In the genomic region with DNA sequence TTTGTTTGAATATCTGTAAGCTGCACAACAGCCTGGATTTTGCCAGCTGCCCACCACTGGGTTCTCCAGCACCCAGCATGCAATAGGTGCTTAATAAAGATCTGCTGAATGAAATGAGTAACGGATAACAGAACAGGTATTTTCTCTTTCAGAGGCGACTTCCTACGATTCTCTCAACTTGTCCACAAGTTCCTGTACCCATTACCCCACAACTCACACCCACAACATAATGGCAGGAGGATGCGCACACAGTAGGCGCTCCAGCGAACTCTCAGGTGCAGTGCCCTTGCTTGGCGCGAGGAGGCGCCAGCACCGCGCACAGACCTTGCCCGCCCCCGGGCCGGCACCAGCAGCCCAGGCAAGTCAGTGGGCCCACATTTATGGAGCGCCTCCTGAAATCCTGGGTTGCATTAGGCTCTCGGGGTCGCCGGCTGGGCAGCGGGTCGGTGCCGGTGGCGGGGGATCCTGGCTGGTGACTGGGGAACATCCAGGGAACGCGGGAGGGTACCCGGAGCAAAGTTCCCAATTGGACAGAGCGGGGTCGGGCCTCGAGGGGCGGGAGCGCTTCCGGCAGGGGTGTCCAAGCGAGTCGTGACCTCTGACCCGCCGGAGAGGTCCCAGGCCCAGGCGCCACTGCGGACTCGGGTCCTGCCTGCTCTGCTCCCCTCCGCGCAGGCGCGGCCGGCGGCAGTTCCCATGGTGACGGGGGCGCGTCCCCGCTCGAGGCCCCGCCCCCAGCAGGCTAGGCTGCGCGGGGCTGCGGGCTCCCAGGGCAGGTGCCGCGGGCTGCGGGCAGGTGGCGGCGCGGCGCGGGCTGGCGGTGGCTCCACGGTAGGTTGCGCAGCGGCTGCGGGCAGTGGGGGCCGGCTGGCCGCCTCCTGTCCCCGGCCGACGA, we compare ENCODE assay signal across 1 cellular context.
TF ChIP-seq lines count a peak whose summit lies in the region.

KIAA1671 (plus strand) TSS at position 775 of the 895 bp plus-strand sequence. CDS start 75,284 bp downstream, outside the sequence.

TF ChIP-seq in HepG2, 621 proteins besides CTCF, POLR2A, EP300 and RAD21 (continued from another document and continues in another):
- TF ChIP-seq CEBPB (IDR thresholded peaks at IDR 0.05; ENCODE audit: borderline replicate concordance, low read depth, low read length) (no peak), REST (IDR thresholded peaks at IDR 0.05; ENCODE audit: borderline replicate concordance in 1 of 2, low read depth in 1 of 2, low read length in 2 of 2) (no peak), SMARCC2 (IDR thresholded peaks at IDR 0.05) (no peak), ZNF883 (CRISPR knock-in tag; IDR thresholded peaks at IDR 0.05; ENCODE audit: not compliant biosample characterization) (no peak), ZNF761 (CRISPR knock-in tag; conservative IDR thresholded peaks at IDR 0.05) (no peak; the same call in 1 of the 2 replicates), ZSCAN22 (CRISPR knock-in tag; IDR thresholded peaks at IDR 0.05) (no peak), BHLHE40 (IDR thresholded peaks at IDR 0.05; ENCODE audit: low read length) (no peak), ZNF333 (CRISPR knock-in tag; IDR thresholded peaks at IDR 0.05; ENCODE audit: borderline replicate concordance) (no peak), ZNF33B (CRISPR knock-in tag; IDR thresholded peaks at IDR 0.05) (no peak; the same call in 1 of the 2 replicates), ZFP1 (CRISPR knock-in tag; IDR thresholded peaks at IDR 0.05) (no peak), ZSCAN31 (CRISPR knock-in tag; IDR thresholded peaks at IDR 0.05; ENCODE audit: low read depth) (no peak), SNRNP70 (IDR thresholded peaks at IDR 0.05; ENCODE audit: low read depth, low read length) (no peak), ZNF430 (CRISPR knock-in tag; IDR thresholded peaks at IDR 0.05) (0 out of 2 replicates have a peak, but pooled peaks have one; percentile 11), RFXANK (CRISPR knock-in tag; IDR thresholded peaks at IDR 0.05) (no peak), ELF4 (CRISPR knock-in tag; IDR thresholded peaks at IDR 0.05; ENCODE audit: borderline replicate concordance) (no peak), ZNF350 (CRISPR knock-in tag; IDR thresholded peaks at IDR 0.05; ENCODE audit: borderline replicate concordance, low read depth) (peak; percentile 66; the same call in 1 of the 2 replicates), MYC (CRISPR knock-in tag; IDR thresholded peaks at IDR 0.05; ENCODE audit: borderline replicate concordance) (peak; percentile 37; the same call in 1 of the 2 replicates), GATA4 (IDR thresholded peaks at IDR 0.05; ENCODE audit: borderline replicate concordance, low read depth) (no peak), SRF (IDR thresholded peaks at IDR 0.05; ENCODE audit: low read depth, low read length) (no peak), TAF15 (IDR thresholded peaks at IDR 0.05; ENCODE audit: low read depth, low read length, poor library complexity, severe bottlenecking) (peak; percentile 60), ZNF234 (CRISPR knock-in tag; conservative IDR thresholded peaks at IDR 0.05) (no peak), TEAD2 (CRISPR knock-in tag; IDR thresholded peaks at IDR 0.05) (no peak), SSRP1 (CRISPR knock-in tag; IDR thresholded peaks at IDR 0.05) (no peak), PRDM4 (CRISPR knock-in tag; IDR thresholded peaks at IDR 0.05; ENCODE audit: borderline replicate concordance) (no peak), DNMT1 (CRISPR knock-in tag; IDR thresholded peaks at IDR 0.05) (no peak; the same call in 1 of the 2 replicates), ZNF724P (CRISPR knock-in tag; IDR thresholded peaks at IDR 0.05; ENCODE audit: borderline replicate concordance) (peak; percentile 22; the same call in 1 of the 2 replicates), ZNF558 (CRISPR knock-in tag; IDR thresholded peaks at IDR 0.05; ENCODE audit: borderline replicate concordance) (peak; percentile 50; the same call in 1 of the 2 replicates), CBX1 (IDR thresholded peaks at IDR 0.05; ENCODE audit: low read depth) (peak; percentile 24), SMC3 (IDR thresholded peaks at IDR 0.05; ENCODE audit: low read length) (peak; percentile 52; the same call in 1 of the 2 replicates), CSRNP1 (CRISPR knock-in tag; IDR thresholded peaks at IDR 0.05) (no peak), ZNF567 (CRISPR knock-in tag; IDR thresholded peaks at IDR 0.05; ENCODE audit: borderline replicate concordance) (no peak), RCOR2 (CRISPR knock-in tag; IDR thresholded peaks at IDR 0.05) (peak; percentile 73), DNMT3B (CRISPR knock-in tag; conservative IDR thresholded peaks at IDR 0.05) (no peak), TOPORS (CRISPR knock-in tag; IDR thresholded peaks at IDR 0.05) (peak; percentile 69), ETS1 (CRISPR knock-in tag; IDR thresholded peaks at IDR 0.05) (no peak), PHF20 (CRISPR knock-in tag; IDR thresholded peaks at IDR 0.05) (peak; percentile 73; the same call in 1 of the 2 replicates), CREB1 (IDR thresholded peaks at IDR 0.05) (no peak), CREB1 (CRISPR knock-in tag; IDR thresholded peaks at IDR 0.05) (no peak), AGO2 (optimal IDR thresholded peaks at IDR 0.05; ENCODE audit: low read depth, low read length) (no peak), E2F1 (CRISPR knock-in tag; IDR thresholded peaks at IDR 0.05) (no peak; the same call in 1 of the 2 replicates), ATAD3A (CRISPR knock-in tag; IDR thresholded peaks at IDR 0.05) (no peak), HNRNPL (IDR thresholded peaks at IDR 0.05; ENCODE audit: low read depth, low read length) (no peak), ZNF143 (CRISPR knock-in tag; IDR thresholded peaks at IDR 0.05) (0 out of 2 replicates have a peak, but pooled peaks have one; percentile 28), BCL6 (CRISPR knock-in tag; IDR thresholded peaks at IDR 0.05) (no peak)
- TF ChIP-seq, protein P1, sequence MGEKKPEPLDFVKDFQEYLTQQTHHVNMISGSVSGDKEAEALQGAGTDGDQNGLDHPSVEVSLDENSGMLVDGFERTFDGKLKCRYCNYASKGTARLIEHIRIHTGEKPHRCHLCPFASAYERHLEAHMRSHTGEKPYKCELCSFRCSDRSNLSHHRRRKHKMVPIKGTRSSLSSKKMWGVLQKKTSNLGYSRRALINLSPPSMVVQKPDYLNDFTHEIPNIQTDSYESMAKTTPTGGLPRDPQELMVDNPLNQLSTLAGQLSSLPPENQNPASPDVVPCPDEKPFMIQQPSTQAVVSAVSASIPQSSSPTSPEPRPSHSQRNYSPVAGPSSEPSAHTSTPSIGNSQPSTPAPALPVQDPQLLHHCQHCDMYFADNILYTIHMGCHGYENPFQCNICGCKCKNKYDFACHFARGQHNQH (CRISPR knock-in tag; IDR thresholded peaks at IDR 0.05) = peak; percentile 64; the same call in 1 of the 2 replicates
- TF ChIP-seq, protein P2, sequence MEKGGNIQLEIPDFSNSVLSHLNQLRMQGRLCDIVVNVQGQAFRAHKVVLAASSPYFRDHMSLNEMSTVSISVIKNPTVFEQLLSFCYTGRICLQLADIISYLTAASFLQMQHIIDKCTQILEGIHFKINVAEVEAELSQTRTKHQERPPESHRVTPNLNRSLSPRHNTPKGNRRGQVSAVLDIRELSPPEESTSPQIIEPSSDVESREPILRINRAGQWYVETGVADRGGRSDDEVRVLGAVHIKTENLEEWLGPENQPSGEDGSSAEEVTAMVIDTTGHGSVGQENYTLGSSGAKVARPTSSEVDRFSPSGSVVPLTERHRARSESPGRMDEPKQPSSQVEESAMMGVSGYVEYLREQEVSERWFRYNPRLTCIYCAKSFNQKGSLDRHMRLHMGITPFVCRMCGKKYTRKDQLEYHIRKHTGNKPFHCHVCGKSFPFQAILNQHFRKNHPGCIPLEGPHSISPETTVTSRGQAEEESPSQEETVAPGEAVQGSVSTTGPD (CRISPR knock-in tag; IDR thresholded peaks at IDR 0.05) = no peak
- TF ChIP-seq, protein P3, sequence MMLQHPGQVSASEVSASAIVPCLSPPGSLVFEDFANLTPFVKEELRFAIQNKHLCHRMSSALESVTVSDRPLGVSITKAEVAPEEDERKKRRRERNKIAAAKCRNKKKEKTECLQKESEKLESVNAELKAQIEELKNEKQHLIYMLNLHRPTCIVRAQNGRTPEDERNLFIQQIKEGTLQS (CRISPR knock-in tag; IDR thresholded peaks at IDR 0.05) = no peak
- TF ChIP-seq, protein P4, sequence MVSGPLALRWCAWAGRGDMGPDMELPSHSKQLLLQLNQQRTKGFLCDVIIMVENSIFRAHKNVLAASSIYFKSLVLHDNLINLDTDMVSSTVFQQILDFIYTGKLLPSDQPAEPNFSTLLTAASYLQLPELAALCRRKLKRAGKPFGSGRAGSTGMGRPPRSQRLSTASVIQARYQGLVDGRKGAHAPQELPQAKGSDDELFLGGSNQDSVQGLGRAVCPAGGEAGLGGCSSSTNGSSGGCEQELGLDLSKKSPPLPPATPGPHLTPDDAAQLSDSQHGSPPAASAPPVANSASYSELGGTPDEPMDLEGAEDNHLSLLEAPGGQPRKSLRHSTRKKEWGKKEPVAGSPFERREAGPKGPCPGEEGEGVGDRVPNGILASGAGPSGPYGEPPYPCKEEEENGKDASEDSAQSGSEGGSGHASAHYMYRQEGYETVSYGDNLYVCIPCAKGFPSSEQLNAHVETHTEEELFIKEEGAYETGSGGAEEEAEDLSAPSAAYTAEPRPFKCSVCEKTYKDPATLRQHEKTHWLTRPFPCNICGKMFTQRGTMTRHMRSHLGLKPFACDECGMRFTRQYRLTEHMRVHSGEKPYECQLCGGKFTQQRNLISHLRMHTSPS (CRISPR knock-in tag; IDR thresholded peaks at IDR 0.05; ENCODE audit: low read depth) = no peak; the same call in 1 of the 2 replicates
